Comparison of ENCODE assay signal across 8 cellular contexts in genomic region chr11:69044111-69045013, GRCh38. TPM values are rescaled to one million over a fixed set of nuclear protein-coding genes. Genes with fewer than 3 reads are reported as not detected.
DNase-seq lines count a peak whose midpoint lies in the region; ATAC-seq, FAIRE-seq and TF ChIP-seq lines count a peak whose summit lies in the region.

No MANE protein-coding gene starts in this region.

- peak overlapping the region; percentile 63 for H3K4me2 ChIP-seq in BLaER1
- no peak overlapping the region; the same call in 1 of the 2 replicates for H3K4me2 ChIP-seq in PC-9

- DNase-seq in H7, result peak; percentile 83
- peak; percentile 74 to 84 for DNase-seq in PC-9
- peak; percentile 71 for DNase-seq in dermis blood vessel endothelial cell
- peak; percentile 78 for DNase-seq in lower lobe of right lung
- DNase-seq in urothelium cell line (ENCODE audit: low spot score), result peak; percentile 72
- DNase-seq in stimulated activated CD4-positive, alpha-beta T cell treated with anti-CD3 and anti-CD28 coated beads, Interleukin-12 subunit alpha, Interleukin-12 subunit beta, amount 100 ng/mL, for 4 hours, result no peak

- H3K4me1 ChIP-seq in BLaER1, result peaks cover 71% of the 10 kb centered on the region
- H3K4me1 ChIP-seq in PC-9 (replicated peaks; ENCODE audit: insufficient read depth), result 0 out of 2 replicates have a peak, but pooled peaks cover 5% of the 10 kb centered on the region
- peaks cover 15% of the 10 kb centered on the region for H3K4me1 ChIP-seq in lower lobe of right lung

- H3K9me3 ChIP-seq in BLaER1 (no peaks in the 10 kb centered on the region), PC-9 (ENCODE audit: insufficient read depth, low read depth) (no peaks in the 10 kb centered on the region), lower lobe of right lung (no peaks in the 10 kb centered on the region)

- H3K4me3 ChIP-seq in BLaER1, result no peak overlapping the region
- no peak overlapping the region for H3K4me3 ChIP-seq in H7 (ENCODE audit: insufficient read depth, low read depth, low read length)
- no peak overlapping the region for H3K4me3 ChIP-seq in PC-9
- no peak overlapping the region for H3K4me3 ChIP-seq in lower lobe of right lung

- CTCF ChIA-PET in PC-9 (lab: Charles Lee), result interaction anchor here (0.5 to 1.2 kb wide), 8 partner anchors 11 to 472 kb away, joined by 3 to 4 read pairs (median 3); no protein-coding TSS in a partner anchor

- no peaks in the 10 kb centered on the region; the same call in 1 of the 2 replicates for H4K20me1 ChIP-seq in BLaER1
- no peaks in the 10 kb centered on the region for H4K20me1 ChIP-seq in PC-9 (ENCODE audit: insufficient read depth)

- H3K9me2 ChIP-seq in PC-9 (ENCODE audit: insufficient read depth), result no peaks in the 10 kb centered on the region

- no peaks in the 10 kb centered on the region for H3K36me3 ChIP-seq in BLaER1
- H3K36me3 ChIP-seq in H7 (replicated peaks; ENCODE audit: control insufficient read depth, insufficient read depth, low read length), result no peaks in the 10 kb centered on the region
- H3K36me3 ChIP-seq in PC-9 (ENCODE audit: low read depth), result no peaks in the 10 kb centered on the region
- H3K36me3 ChIP-seq in lower lobe of right lung, result no peaks in the 10 kb centered on the region

- ATAC-seq in lower lobe of right lung (peak; percentile 57 to 68), GM18505 (IDR thresholded peaks at IDR 0.05; ENCODE audit: unreplicated experiment) (no peak)

- H3K27me3 ChIP-seq in BLaER1 (no peaks in the 10 kb centered on the region), H7 (ENCODE audit: control insufficient read depth, insufficient read depth, low read length) (no peaks in the 10 kb centered on the region), PC-9 (ENCODE audit: insufficient read depth, low read depth) (no peaks in the 10 kb centered on the region), lower lobe of right lung (ENCODE audit: low read depth) (no peaks in the 10 kb centered on the region)

- POLR2A ChIA-PET in PC-9 (lab: Charles Lee; ENCODE audit: unreplicated experiment), result interaction anchor here (0.6 kb wide), 1 partner anchor 17 kb away, joined by 3 read pairs; no protein-coding TSS in a partner anchor

- no peak overlapping the region for H2AFZ ChIP-seq in PC-9

- TF ChIP-seq CTCF in PC-9 (conservative IDR thresholded peaks at IDR 0.05), result peak; percentile 79
- TF ChIP-seq CTCF in lower lobe of right lung (IDR thresholded peaks at IDR 0.05), result peak; percentile 56

- no peak for TF ChIP-seq POLR2A in GM18505 (IDR thresholded peaks at IDR 0.05; ENCODE audit: borderline replicate concordance, extremely low read depth, insufficient read depth, insufficient read length)

- BruUV-seq in PC-9 (replicated peaks; lab: Mats Ljungman, UMichigan), result no TSS peak

- H3F3A ChIP-seq in PC-9 (ENCODE audit: insufficient read depth, low read depth), result peaks cover 7% of the 10 kb centered on the region; the same call in 1 of the 2 replicates

- H3K79me2 ChIP-seq in PC-9 (ENCODE audit: low read depth), result peaks cover 4% of the 10 kb centered on the region

- intact Hi-C loops in PC-9 (cut with micrococcal nuclease; ENCODE audit: unreplicated experiment) (loop anchor here (1.0 to 5.0 kb wide), 3 partner anchors 44 to 140 kb away; no protein-coding TSS in a partner anchor), lower lobe of right lung (cut with DNase I) (no loop called here)

- no peak overlapping the region for H3K27ac ChIP-seq in BLaER1
- no peak overlapping the region for H3K27ac ChIP-seq in PC-9
- H3K27ac ChIP-seq in lower lobe of right lung, result no peak overlapping the region

- no peak overlapping the region for H3K9ac ChIP-seq in BLaER1

- peak; percentile 40 for FAIRE-seq in urothelium cell line (lab: Jason Lieb, UNC)

RNA-seq across cellular contexts. Expression of gene TPCN2, which starts 4.4 kb away (rescaled TPM):
- 11.8 and 13.2 TPM in 2 replicates for total RNA-seq in H7 (2014; rRNA removed; shearing (Covaris generic))
- total RNA-seq in PC-9 (2021), result 24.8 and 26.4 TPM in 2 replicates
- total RNA-seq in dermis blood vessel endothelial cell, result 13.8 and 14.3 TPM in 2 replicates
- total RNA-seq in lower lobe of right lung, result 18.2 TPM

RNA-seq across cellular contexts. Expression of gene MRGPRF, which starts 31.3 kb away (rescaled TPM):
- 6.5 and 7.6 TPM in 2 replicates for total RNA-seq in H7 (2014; rRNA removed; shearing (Covaris generic))
- total RNA-seq in PC-9 (2021) (0.35 and 0.50 TPM in 2 replicates), dermis blood vessel endothelial cell (0.05 and 0.17 TPM in 2 replicates), lower lobe of right lung (11.5 TPM)
